ENCODE assay signal across 1 cellular context in the genomic region with DNA sequence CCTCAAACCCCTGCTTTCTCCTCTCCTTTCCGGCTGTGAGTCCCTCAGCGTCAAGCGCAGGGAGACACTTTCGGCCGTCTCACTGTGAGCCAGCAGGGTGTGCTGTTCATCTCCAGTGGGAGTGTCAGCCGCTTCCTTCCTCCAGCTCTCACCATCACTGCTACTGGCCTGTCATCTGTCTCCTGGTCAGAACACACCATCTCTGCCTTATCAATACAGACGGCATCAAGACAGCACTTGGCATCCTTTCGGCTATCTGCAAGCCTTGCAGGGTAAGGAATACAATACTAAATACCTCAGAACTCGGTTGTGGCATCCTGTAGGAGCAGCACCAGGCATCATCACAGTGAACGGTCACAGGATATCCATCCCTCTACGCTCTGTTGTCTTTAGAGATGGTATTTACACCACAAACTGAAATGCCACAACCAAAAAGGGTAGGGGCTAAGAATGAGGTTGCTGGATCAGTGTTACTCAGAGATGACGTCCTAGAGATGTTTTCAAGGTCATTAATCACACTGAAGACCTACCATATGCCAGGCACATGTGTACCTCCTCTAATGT.
A peak's percentile ranks its signal among the peaks of the same experiment; 100 is the strongest.
TF ChIP-seq lines count a peak whose summit lies in the region.

No MANE protein-coding gene starts in this region.

TF ChIP-seq in HepG2, 621 proteins besides CTCF, POLR2A, EP300 and RAD21 (continued from another document and continues in another):
- TF ChIP-seq SMARCE1 (IDR thresholded peaks at IDR 0.05; ENCODE audit: borderline replicate concordance) (no peak), ZNF616 (CRISPR knock-in tag; IDR thresholded peaks at IDR 0.05; ENCODE audit: low read depth) (no peak), POGZ (CRISPR knock-in tag; IDR thresholded peaks at IDR 0.05) (no peak), RBM22 (optimal IDR thresholded peaks at IDR 0.05; ENCODE audit: low read length) (peak; percentile 83), GATAD1 (CRISPR knock-in tag; IDR thresholded peaks at IDR 0.05) (no peak), ARID2 (CRISPR knock-in tag; IDR thresholded peaks at IDR 0.05; ENCODE audit: borderline replicate concordance) (no peak), ZNF614 (CRISPR knock-in tag; IDR thresholded peaks at IDR 0.05; ENCODE audit: borderline replicate concordance) (peak; percentile 47; the same call in 1 of the 2 replicates), ZBTB21 (CRISPR knock-in tag; IDR thresholded peaks at IDR 0.05) (no peak), RFX5 (IDR thresholded peaks at IDR 0.05; ENCODE audit: low read depth, low read length) (peak; percentile 95), HNRNPH1 (optimal IDR thresholded peaks at IDR 0.05; ENCODE audit: low read depth, low read length) (peak; percentile 44), XRCC5 (optimal IDR thresholded peaks at IDR 0.05; ENCODE audit: low read length) (peak; percentile 88), REPIN1 (CRISPR knock-in tag; IDR thresholded peaks at IDR 0.05; ENCODE audit: borderline replicate concordance, low read depth) (peak; percentile 37; the same call in 1 of the 2 replicates), STAG1 (CRISPR knock-in tag; IDR thresholded peaks at IDR 0.05) (peak; percentile 70)
- TF ChIP-seq, protein P1, sequence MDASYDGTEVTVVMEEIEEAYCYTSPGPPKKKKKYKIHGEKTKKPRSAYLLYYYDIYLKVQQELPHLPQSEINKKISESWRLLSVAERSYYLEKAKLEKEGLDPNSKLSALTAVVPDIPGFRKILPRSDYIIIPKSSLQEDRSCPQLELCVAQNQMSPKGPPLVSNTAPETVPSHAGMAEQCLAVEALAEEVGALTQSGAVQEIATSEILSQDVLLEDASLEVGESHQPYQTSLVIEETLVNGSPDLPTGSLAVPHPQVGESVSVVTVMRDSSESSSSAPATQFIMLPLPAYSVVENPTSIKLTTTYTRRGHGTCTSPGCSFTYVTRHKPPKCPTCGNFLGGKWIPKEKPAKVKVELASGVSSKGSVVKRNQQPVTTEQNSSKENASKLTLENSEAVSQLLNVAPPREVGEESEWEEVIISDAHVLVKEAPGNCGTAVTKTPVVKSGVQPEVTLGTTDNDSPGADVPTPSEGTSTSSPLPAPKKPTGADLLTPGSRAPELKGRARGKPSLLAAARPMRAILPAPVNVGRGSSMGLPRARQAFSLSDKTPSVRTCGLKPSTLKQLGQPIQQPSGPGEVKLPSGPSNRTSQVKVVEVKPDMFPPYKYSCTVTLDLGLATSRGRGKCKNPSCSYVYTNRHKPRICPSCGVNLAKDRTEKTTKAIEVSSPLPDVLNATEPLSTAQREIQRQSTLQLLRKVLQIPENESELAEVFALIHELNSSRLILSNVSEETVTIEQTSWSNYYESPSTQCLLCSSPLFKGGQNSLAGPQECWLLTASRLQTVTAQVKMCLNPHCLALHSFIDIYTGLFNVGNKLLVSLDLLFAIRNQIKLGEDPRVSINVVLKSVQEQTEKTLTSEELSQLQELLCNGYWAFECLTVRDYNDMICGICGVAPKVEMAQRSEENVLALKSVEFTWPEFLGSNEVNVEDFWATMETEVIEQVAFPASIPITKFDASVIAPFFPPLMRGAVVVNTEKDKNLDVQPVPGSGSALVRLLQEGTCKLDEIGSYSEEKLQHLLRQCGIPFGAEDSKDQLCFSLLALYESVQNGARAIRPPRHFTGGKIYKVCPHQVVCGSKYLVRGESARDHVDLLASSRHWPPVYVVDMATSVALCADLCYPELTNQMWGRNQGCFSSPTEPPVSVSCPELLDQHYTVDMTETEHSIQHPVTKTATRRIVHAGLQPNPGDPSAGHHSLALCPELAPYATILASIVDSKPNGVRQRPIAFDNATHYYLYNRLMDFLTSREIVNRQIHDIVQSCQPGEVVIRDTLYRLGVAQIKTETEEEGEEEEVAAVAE (CRISPR knock-in tag; IDR thresholded peaks at IDR 0.05; ENCODE audit: borderline replicate concordance): 0 out of 2 replicates have a peak, but pooled peaks have one; percentile 28
- TF ChIP-seq, protein P2, sequence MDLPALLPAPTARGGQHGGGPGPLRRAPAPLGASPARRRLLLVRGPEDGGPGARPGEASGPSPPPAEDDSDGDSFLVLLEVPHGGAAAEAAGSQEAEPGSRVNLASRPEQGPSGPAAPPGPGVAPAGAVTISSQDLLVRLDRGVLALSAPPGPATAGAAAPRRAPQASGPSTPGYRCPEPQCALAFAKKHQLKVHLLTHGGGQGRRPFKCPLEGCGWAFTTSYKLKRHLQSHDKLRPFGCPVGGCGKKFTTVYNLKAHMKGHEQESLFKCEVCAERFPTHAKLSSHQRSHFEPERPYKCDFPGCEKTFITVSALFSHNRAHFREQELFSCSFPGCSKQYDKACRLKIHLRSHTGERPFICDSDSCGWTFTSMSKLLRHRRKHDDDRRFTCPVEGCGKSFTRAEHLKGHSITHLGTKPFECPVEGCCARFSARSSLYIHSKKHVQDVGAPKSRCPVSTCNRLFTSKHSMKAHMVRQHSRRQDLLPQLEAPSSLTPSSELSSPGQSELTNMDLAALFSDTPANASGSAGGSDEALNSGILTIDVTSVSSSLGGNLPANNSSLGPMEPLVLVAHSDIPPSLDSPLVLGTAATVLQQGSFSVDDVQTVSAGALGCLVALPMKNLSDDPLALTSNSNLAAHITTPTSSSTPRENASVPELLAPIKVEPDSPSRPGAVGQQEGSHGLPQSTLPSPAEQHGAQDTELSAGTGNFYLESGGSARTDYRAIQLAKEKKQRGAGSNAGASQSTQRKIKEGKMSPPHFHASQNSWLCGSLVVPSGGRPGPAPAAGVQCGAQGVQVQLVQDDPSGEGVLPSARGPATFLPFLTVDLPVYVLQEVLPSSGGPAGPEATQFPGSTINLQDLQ (CRISPR knock-in tag; IDR thresholded peaks at IDR 0.05): 0 out of 2 replicates have a peak, but pooled peaks have one; percentile 24
- TF ChIP-seq, protein P3, sequence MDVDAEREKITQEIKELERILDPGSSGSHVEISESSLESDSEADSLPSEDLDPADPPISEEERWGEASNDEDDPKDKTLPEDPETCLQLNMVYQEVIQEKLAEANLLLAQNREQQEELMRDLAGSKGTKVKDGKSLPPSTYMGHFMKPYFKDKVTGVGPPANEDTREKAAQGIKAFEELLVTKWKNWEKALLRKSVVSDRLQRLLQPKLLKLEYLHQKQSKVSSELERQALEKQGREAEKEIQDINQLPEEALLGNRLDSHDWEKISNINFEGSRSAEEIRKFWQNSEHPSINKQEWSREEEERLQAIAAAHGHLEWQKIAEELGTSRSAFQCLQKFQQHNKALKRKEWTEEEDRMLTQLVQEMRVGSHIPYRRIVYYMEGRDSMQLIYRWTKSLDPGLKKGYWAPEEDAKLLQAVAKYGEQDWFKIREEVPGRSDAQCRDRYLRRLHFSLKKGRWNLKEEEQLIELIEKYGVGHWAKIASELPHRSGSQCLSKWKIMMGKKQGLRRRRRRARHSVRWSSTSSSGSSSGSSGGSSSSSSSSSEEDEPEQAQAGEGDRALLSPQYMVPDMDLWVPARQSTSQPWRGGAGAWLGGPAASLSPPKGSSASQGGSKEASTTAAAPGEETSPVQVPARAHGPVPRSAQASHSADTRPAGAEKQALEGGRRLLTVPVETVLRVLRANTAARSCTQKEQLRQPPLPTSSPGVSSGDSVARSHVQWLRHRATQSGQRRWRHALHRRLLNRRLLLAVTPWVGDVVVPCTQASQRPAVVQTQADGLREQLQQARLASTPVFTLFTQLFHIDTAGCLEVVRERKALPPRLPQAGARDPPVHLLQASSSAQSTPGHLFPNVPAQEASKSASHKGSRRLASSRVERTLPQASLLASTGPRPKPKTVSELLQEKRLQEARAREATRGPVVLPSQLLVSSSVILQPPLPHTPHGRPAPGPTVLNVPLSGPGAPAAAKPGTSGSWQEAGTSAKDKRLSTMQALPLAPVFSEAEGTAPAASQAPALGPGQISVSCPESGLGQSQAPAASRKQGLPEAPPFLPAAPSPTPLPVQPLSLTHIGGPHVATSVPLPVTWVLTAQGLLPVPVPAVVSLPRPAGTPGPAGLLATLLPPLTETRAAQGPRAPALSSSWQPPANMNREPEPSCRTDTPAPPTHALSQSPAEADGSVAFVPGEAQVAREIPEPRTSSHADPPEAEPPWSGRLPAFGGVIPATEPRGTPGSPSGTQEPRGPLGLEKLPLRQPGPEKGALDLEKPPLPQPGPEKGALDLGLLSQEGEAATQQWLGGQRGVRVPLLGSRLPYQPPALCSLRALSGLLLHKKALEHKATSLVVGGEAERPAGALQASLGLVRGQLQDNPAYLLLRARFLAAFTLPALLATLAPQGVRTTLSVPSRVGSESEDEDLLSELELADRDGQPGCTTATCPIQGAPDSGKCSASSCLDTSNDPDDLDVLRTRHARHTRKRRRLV (CRISPR knock-in tag; IDR thresholded peaks at IDR 0.05): no peak
- TF ChIP-seq, protein P4, sequence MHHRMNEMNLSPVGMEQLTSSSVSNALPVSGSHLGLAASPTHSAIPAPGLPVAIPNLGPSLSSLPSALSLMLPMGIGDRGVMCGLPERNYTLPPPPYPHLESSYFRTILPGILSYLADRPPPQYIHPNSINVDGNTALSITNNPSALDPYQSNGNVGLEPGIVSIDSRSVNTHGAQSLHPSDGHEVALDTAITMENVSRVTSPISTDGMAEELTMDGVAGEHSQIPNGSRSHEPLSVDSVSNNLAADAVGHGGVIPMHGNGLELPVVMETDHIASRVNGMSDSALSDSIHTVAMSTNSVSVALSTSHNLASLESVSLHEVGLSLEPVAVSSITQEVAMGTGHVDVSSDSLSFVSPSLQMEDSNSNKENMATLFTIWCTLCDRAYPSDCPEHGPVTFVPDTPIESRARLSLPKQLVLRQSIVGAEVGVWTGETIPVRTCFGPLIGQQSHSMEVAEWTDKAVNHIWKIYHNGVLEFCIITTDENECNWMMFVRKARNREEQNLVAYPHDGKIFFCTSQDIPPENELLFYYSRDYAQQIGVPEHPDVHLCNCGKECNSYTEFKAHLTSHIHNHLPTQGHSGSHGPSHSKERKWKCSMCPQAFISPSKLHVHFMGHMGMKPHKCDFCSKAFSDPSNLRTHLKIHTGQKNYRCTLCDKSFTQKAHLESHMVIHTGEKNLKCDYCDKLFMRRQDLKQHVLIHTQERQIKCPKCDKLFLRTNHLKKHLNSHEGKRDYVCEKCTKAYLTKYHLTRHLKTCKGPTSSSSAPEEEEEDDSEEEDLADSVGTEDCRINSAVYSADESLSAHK (CRISPR knock-in tag; IDR thresholded peaks at IDR 0.05; ENCODE audit: borderline replicate concordance): no peak
- TF ChIP-seq, protein P5, sequence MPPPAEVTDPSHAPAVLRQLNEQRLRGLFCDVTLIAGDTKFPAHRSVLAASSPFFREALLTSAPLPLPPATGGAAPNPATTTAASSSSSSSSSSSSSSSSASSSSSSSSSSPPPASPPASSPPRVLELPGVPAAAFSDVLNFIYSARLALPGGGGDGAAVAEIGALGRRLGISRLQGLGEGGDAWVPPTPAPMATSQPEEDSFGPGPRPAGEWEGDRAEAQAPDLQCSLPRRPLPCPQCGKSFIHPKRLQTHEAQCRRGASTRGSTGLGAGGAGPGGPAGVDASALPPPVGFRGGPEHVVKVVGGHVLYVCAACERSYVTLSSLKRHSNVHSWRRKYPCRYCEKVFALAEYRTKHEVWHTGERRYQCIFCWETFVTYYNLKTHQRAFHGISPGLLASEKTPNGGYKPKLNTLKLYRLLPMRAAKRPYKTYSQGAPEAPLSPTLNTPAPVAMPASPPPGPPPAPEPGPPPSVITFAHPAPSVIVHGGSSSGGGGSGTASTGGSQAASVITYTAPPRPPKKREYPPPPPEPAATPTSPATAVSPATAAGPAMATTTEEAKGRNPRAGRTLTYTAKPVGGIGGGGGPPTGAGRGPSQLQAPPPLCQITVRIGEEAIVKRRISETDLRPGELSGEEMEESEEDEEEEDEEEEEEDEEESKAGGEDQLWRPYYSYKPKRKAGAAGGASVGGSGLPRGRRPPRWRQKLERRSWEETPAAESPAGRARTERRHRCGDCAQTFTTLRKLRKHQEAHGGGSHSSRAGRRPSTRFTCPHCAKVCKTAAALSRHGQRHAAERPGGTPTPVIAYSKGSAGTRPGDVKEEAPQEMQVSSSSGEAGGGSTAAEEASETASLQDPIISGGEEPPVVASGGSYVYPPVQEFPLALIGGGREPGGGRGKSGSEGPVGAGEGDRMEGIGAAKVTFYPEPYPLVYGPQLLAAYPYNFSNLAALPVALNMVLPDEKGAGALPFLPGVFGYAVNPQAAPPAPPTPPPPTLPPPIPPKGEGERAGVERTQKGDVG (CRISPR knock-in tag; IDR thresholded peaks at IDR 0.05; ENCODE audit: borderline replicate concordance): peak; percentile 28; the same call in 1 of the 2 replicates
- TF ChIP-seq, protein P6, sequence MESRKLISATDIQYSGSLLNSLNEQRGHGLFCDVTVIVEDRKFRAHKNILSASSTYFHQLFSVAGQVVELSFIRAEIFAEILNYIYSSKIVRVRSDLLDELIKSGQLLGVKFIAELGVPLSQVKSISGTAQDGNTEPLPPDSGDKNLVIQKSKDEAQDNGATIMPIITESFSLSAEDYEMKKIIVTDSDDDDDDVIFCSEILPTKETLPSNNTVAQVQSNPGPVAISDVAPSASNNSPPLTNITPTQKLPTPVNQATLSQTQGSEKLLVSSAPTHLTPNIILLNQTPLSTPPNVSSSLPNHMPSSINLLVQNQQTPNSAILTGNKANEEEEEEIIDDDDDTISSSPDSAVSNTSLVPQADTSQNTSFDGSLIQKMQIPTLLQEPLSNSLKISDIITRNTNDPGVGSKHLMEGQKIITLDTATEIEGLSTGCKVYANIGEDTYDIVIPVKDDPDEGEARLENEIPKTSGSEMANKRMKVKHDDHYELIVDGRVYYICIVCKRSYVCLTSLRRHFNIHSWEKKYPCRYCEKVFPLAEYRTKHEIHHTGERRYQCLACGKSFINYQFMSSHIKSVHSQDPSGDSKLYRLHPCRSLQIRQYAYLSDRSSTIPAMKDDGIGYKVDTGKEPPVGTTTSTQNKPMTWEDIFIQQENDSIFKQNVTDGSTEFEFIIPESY (CRISPR knock-in tag; IDR thresholded peaks at IDR 0.05): peak; percentile 88
- TF ChIP-seq, protein P7, sequence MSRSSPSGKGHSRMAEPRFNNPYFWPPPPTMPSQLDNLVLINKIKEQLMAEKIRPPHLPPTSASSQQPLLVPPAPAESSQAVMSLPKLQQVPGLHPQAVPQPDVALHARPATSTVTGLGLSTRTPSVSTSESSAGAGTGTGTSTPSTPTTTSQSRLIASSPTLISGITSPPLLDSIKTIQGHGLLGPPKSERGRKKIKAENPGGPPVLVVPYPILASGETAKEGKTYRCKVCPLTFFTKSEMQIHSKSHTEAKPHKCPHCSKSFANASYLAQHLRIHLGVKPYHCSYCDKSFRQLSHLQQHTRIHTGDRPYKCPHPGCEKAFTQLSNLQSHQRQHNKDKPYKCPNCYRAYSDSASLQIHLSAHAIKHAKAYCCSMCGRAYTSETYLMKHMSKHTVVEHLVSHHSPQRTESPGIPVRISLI (CRISPR knock-in tag; IDR thresholded peaks at IDR 0.05; ENCODE audit: borderline replicate concordance): no peak
